16 cellular contexts compared by ENCODE assay signal in genomic region chr11:72940417-72940816, GRCh38.
DNase-seq lines count a peak whose midpoint lies in the region; ATAC-seq and TF ChIP-seq lines count a peak whose summit lies in the region.
"Had no signal": no experiment of that assay in that cellular context is flagged by ENCODE, and none has a peak within 500 bp of the region (broad histone marks: within the 10 kb centered on the region; RNA-seq: fewer than 3 reads in every experiment).

No MANE protein-coding gene starts in this region.

- peak; percentile 78 for ATAC-seq in Right ventricle myocardium superior (ENCODE audit: poor library complexity)
- no peak for ATAC-seq in left cardiac atrium
- no peak for ATAC-seq in activated B cell treated with CpG ODN at 0.5 μM for 24 hours (ENCODE audit: low read depth)
- ATAC-seq in left ventricle myocardium superior = peak; percentile 83
- ATAC-seq: CD8-positive, alpha-beta T cell had no signal

- intact Hi-C loops in Right ventricle myocardium superior (cut with DNase I) (no loop called here), left cardiac atrium (cut with DNase I) (no loop called here), activated B cell treated with CpG ODN at 0.5 μM for 24 hours (cut with micrococcal nuclease) (no loop called here), left ventricle myocardium superior (cut with micrococcal nuclease) (no loop called here), stomach (cut with DNase I; ENCODE audit: low total_unique reads) (no loop called here)

- H3K4me1 Mint-ChIP-seq in activated B cell treated with CpG ODN at 0.5 μM for 24 hours = peaks cover 65% of the 10 kb centered on the region

- peaks cover 42% of the 10 kb centered on the region for H3K36me3 Mint-ChIP-seq in activated B cell treated with CpG ODN at 0.5 μM for 24 hours (ENCODE audit: low read depth)

- no peaks in the 10 kb centered on the region for H3K27me3 Mint-ChIP-seq in activated B cell treated with CpG ODN at 0.5 μM for 24 hours

- 42 to 74% (median 62%) methylated on average over 9 of the region's 9 CpGs for WGBS in stomach, 5 donors

- H3K27me3 ChIP-seq in stomach = no peaks in the 10 kb centered on the region
- H3K27me3 ChIP-seq: BLaER1 treated with 17β-estradiol and CSF1 and Interleukin-3, amounts not matched to agents 10 nM and 100 nM had no signal

- no peak overlapping the region for H3K27ac ChIP-seq in stomach

- POLR2A ChIA-PET in activated B cell treated with CpG ODN at 0.5 μM for 24 hours (lab: Charles Lee) = interaction anchor here (0.6 kb wide), 1 partner anchor 10 kb away, joined by 3 read pairs; no protein-coding TSS in a partner anchor

- H3K27ac Mint-ChIP-seq in activated B cell treated with CpG ODN at 0.5 μM for 24 hours = peak overlapping the region; percentile 7
- H3K27ac Mint-ChIP-seq: CD8-positive, alpha-beta T cell had no signal

- DNase-seq in Right ventricle myocardium superior = peak; percentile 64
- no peak for DNase-seq in left cardiac atrium
- no peak for DNase-seq in activated B cell treated with CpG ODN at 0.5 μM for 24 hours
- DNase-seq in left ventricle myocardium superior = peak; percentile 81
- peak; percentile 52 for DNase-seq in stomach
- DNase-seq in HCEC 1CT = no peak
- no peak for DNase-seq in SHP77 treated with DMSO at 0.1 percent for 48 hours (lab: John Stamatoyannopoulos, UW)
- no peak for DNase-seq in GM20000 (ENCODE audit: low spot score)
- DNase-seq: 8988T; Calu3; CD8-positive, alpha-beta T cell; DMS79 treated with DMSO at 0.1 percent for 48 hours; GF-D8; GOT3; H7 had no signal

- no peak overlapping the region for H3K4me3 ChIP-seq in stomach
- H3K4me3 ChIP-seq: BLaER1 treated with 17β-estradiol and CSF1 and Interleukin-3, amounts not matched to agents 10 nM and 100 nM had no signal

- TF ChIP-seq CTCF in activated B cell treated with CpG ODN at 0.5 μM for 24 hours (IDR thresholded peaks at IDR 0.05) (no peak), stomach (IDR thresholded peaks at IDR 0.05) (no peak), GM20000 (IDR thresholded peaks at IDR 0.05; ENCODE audit: extremely low read depth, missing control alignments) (no peak)

- no peak for TF ChIP-seq POLR2A in stomach (IDR thresholded peaks at IDR 0.05)

- H3K9me3 Mint-ChIP-seq in activated B cell treated with CpG ODN at 0.5 μM for 24 hours = no peaks in the 10 kb centered on the region
- H3K9me3 Mint-ChIP-seq: CD8-positive, alpha-beta T cell had no signal

- H3K9me3 ChIP-seq in stomach = no peaks in the 10 kb centered on the region
- H3K9me3 ChIP-seq: BLaER1 treated with 17β-estradiol and CSF1 and Interleukin-3, amounts not matched to agents 10 nM and 100 nM had no signal

- peaks cover 0 to 17% (median 6%) of the 10 kb centered on the region in 4 donors for H3K4me1 ChIP-seq in stomach

- no peak for TF ChIP-seq EP300 in stomach (IDR thresholded peaks at IDR 0.05)

- CTCF ChIA-PET in activated B cell treated with CpG ODN at 0.5 μM for 24 hours (lab: Charles Lee) = no interaction called here

- H3K4me3 Mint-ChIP-seq in activated B cell treated with CpG ODN at 0.5 μM for 24 hours = no peak overlapping the region
- H3K4me3 Mint-ChIP-seq: CD8-positive, alpha-beta T cell had no signal

- no peaks in the 10 kb centered on the region for H3K36me3 ChIP-seq in stomach

Comparison
In these comparisons a context has a peak if more than half of its experiments do, and no peak if none do; other contexts are left out.
1. ATAC-seq: peak in Right ventricle myocardium superior (single experiment) and left ventricle myocardium superior (single experiment); none in left cardiac atrium (0 of 2) and activated B cell treated with CpG ODN at 0.5 μM for 24 hours (single experiment).
2. DNase-seq: peak in Right ventricle myocardium superior (single experiment), left ventricle myocardium superior (single experiment) and stomach (single experiment); none in left cardiac atrium (single experiment), activated B cell treated with CpG ODN at 0.5 μM for 24 hours (single experiment), HCEC 1CT (single experiment), SHP77 treated with DMSO at 0.1 percent for 48 hours (single experiment) and GM20000 (single experiment).